Comparison of ENCODE assay signal across 1 cellular context in the genomic region with DNA sequence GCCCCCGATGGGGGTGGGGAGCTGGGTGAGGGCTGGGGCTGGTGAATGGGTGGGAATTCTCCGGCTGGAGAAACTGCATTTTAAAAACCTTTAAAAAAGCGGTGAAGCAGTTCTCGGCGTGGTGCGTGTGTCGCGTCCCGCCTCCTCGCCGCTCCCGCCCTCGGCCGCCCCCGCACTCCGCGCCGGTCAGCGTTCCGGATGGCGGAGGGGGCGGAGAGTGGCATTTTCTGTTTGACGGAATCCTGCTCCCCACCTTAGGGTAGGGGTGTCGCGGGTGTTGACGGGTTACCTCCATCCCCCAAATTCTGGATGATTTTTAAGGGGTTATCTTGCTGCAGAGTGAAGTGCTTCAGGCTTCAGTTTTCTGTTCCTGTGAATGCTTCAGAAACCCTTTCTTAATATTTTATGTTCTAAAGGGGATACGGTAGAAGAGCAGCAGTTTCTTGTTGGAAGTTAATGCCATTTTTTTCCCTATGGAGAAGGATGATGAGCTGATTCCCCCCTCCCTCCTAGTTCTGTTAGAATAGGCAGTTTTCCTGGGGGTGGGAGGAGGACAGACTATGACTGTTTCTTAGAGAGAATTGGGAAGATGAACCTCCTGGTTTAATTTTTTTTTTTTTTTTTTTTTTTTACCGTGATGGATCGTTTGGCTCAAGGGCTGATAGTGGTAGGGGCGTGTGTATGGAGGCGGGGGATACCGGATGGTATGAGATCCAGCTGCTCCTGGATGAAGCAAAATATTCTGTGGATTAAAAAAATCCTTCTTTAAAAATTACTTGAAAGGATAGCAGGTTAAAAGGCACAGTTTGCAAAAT.
TF ChIP-seq lines count a peak whose summit lies in the region.

No MANE protein-coding gene starts in this region.

TF ChIP-seq in HCT116, 20 proteins besides CTCF, POLR2A, EP300 and RAD21 (continued from another document):
- TF ChIP-seq, protein P1, sequence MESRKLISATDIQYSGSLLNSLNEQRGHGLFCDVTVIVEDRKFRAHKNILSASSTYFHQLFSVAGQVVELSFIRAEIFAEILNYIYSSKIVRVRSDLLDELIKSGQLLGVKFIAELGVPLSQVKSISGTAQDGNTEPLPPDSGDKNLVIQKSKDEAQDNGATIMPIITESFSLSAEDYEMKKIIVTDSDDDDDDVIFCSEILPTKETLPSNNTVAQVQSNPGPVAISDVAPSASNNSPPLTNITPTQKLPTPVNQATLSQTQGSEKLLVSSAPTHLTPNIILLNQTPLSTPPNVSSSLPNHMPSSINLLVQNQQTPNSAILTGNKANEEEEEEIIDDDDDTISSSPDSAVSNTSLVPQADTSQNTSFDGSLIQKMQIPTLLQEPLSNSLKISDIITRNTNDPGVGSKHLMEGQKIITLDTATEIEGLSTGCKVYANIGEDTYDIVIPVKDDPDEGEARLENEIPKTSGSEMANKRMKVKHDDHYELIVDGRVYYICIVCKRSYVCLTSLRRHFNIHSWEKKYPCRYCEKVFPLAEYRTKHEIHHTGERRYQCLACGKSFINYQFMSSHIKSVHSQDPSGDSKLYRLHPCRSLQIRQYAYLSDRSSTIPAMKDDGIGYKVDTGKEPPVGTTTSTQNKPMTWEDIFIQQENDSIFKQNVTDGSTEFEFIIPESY (IDR thresholded peaks at IDR 0.05; ENCODE audit: extremely low read depth, insufficient replicate concordance, low read length): no peak
- TF ChIP-seq CEBPB (IDR thresholded peaks at IDR 0.05; ENCODE audit: low read depth): no peak
TF ChIP-seq in HCT116: peak in this region for 3.
